8 cellular contexts compared by ENCODE assay signal in genomic region chr10:102151774-102152544, GRCh38. TPM values are rescaled to one million over a fixed set of nuclear protein-coding genes. Genes with fewer than 3 reads are reported as not detected.
DNase-seq lines count a peak whose midpoint lies in the region; ATAC-seq and TF ChIP-seq lines count a peak whose summit lies in the region.

Gene NOLC1 (plus strand): TSS chr10:102152389. CDS start chr10:102152411, 22 bp downstream.

- H3K36me3 ChIP-seq in prostate gland (peaks cover 10 to 12% of the 10 kb centered on the region in 2 donors), urinary bladder (ENCODE audit: insufficient read depth) (peaks cover 4% of the 10 kb centered on the region)

- H3K9me3 ChIP-seq in prostate gland = no peaks in the 10 kb centered on the region

- TF ChIP-seq POLR2A in prostate gland (IDR thresholded peaks at IDR 0.05) = peak; percentile 50

- DNase-seq in NCI-H187 treated with DMSO at 0.1 percent for 48 hours (lab: John Stamatoyannopoulos, UW) = peak; percentile 39
- peak; percentile 86 to 99 (median 97) for DNase-seq in anterior cingulate cortex (lab: John Stamatoyannopoulos, UW)
- DNase-seq in left ventricle myocardium superior = peak; percentile 99
- peak; percentile 99 for DNase-seq in prostate gland (ENCODE audit: low spot score)

- 4% methylated on average over 54 of the region's 59 CpGs for WGBS in prostate gland
- WGBS in urinary bladder = 3% methylated on average over 59 of the region's 59 CpGs

- peak within 1 kb of the TSS; percentile 80 to 82 for H3K27ac ChIP-seq in prostate gland
- peak within 1 kb of the TSS; percentile 91 for H3K27ac ChIP-seq in urinary bladder (ENCODE audit: low read depth)

- ATAC-seq in GM18499 (IDR thresholded peaks at IDR 0.05; ENCODE audit: insufficient read depth, unreplicated experiment) (peak; percentile 82), HG02943 (IDR thresholded peaks at IDR 0.05; ENCODE audit: low read depth, unreplicated experiment) (peak; percentile 82), left ventricle myocardium superior (peak; percentile 98)

- H3K27me3 ChIP-seq in prostate gland (replicated peaks; ENCODE audit: insufficient read depth) = no peaks in the 10 kb centered on the region

- H3K4me1 ChIP-seq in prostate gland (replicated peaks) = peaks cover 5% of the 10 kb centered on the region
- no peaks in the 10 kb centered on the region for H3K4me1 ChIP-seq in urinary bladder (ENCODE audit: insufficient read depth)

- peak in 1 of 4 experiments; percentile 25 for TF ChIP-seq CTCF in prostate gland (IDR thresholded peaks at IDR 0.05)

- peak within 1 kb of the TSS; percentile 80 to 84 for H3K4me3 ChIP-seq in prostate gland
- H3K4me3 ChIP-seq in urinary bladder (ENCODE audit: low read depth, low read length) = peak within 1 kb of the TSS; percentile 75

- intact Hi-C loops in T-helper 2 cell treated with Interferon-gamma antibody and Interleukin-4, amounts not matched to agents 100 ng/mL and 5 ng/mL, for 36 hours (cut with micrococcal nuclease) = loop anchor here (1.0 to 2.0 kb wide), 13 partner anchors 20 to 1216 kb away; partner anchors contain the start of genes ACTR1A, ARMH3, CUEDC2 and GBF1
- intact Hi-C loops in left ventricle myocardium superior (cut with micrococcal nuclease) (no loop called here), prostate gland (cut with DNase I) (loop anchor here (5.0 kb wide), 1 partner anchor 335 kb away; the partner anchor contains the start of gene OGA)

RNA-seq across cellular contexts. Expression of gene NOLC1, which starts in this region (rescaled TPM):
- 109 and 117 TPM in 2 replicates for total RNA-seq in T-helper 2 cell treated with Interferon-gamma antibody and Interleukin-4, amounts not matched to agents 100 ng/mL and 5 ng/mL, for 36 hours
- total RNA-seq in left ventricle myocardium superior (31.2 TPM), prostate gland (10 to 100 TPM; 50.3 to 67.9 TPM), urinary bladder (23.6 TPM)
- 43.1 TPM for polyA plus RNA-seq in urinary bladder

Comparison
In these comparisons a context has a peak if more than half of its experiments do, and no peak if none do; other contexts are left out.
1. Peak in every context shown above with its lines: DNase-seq, ATAC-seq, H3K4me3 ChIP-seq and H3K27ac ChIP-seq.
2. DNase-seq: peak in every context shown above with its lines; median percentile 99 in left ventricle myocardium superior; 99 in prostate gland; 97 in anterior cingulate cortex; 39 in NCI-H187 treated with DMSO at 0.1 percent for 48 hours.